ENCODE assay signal across 13 cellular contexts in the genomic region with DNA sequence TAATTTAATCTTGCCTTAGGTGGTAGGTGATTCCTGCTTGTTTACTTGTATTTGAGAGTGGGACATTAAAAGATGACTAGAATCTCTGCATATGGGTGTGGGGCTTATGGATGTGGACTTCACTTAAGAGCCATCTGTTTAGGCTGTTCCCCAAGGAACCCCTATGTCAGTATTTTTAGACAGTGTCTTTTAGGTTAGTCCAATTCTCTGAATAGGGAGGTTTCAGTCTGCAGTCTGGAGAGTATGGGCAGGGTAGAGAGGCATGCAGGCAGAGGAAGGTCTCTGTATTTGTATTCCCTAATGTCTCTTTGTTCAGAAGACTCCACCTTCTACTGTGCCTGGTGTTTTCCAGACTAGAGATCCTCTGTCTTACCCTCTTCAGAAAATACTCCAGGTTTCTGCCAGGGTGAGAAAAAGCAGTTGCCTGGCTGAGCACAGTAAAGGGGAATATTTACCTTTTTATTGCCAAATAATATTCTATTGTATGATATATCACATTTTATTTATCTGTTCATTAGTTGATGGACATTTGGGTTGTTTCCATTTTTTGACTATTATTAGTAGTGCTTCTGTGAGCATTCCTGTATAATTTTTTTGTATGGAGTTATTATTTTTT. TPM values are rescaled to one million over a fixed set of nuclear protein-coding genes. Genes with fewer than 3 reads are reported as not detected.
A peak's percentile ranks its signal among the peaks of the same experiment; 100 is the strongest.
DNase-seq lines count a peak whose midpoint lies in the region; ATAC-seq and TF ChIP-seq lines count a peak whose summit lies in the region.
"Had no signal": no experiment of that assay in that cellular context is flagged by ENCODE, and none has a peak within 500 bp of the region (broad histone marks: within the 10 kb centered on the region; RNA-seq: fewer than 3 reads in every experiment).

No MANE protein-coding gene starts in this region.

- TF ChIP-seq CTCF in NB4 (IDR thresholded peaks at IDR 0.05; ENCODE audit: low read depth, low read length), result no peak
- no peak for TF ChIP-seq CTCF in glutamatergic neuron (IDR thresholded peaks at IDR 0.05; ENCODE audit: partially characterized antibody, unreplicated experiment)
- no peak for TF ChIP-seq CTCF in osteocyte (IDR thresholded peaks at IDR 0.05)

- peaks cover 22% of the 10 kb centered on the region for H3K4me1 Mint-ChIP-seq in glutamatergic neuron (ENCODE audit: low read depth, unreplicated experiment)
- H3K4me1 Mint-ChIP-seq in osteocyte (ENCODE audit: unreplicated experiment), result peaks cover 1% of the 10 kb centered on the region

- H3K27me3 Mint-ChIP-seq in glutamatergic neuron (ENCODE audit: unreplicated experiment) (no peaks in the 10 kb centered on the region), osteocyte (ENCODE audit: unreplicated experiment) (no peaks in the 10 kb centered on the region)

- ATAC-seq in GM19395 (IDR thresholded peaks at IDR 0.05; ENCODE audit: unreplicated experiment), result peak; percentile 49
- no peak for ATAC-seq in GM18519 (IDR thresholded peaks at IDR 0.05; ENCODE audit: low FRiP score, unreplicated experiment)

- DNase-seq in DMS 273 (lab: John Stamatoyannopoulos, UW; ENCODE audit: unreplicated experiment), result peak; percentile 67
- DNase-seq in NB4 (ENCODE audit: low read depth), result peak; percentile 70
- DNase-seq in glutamatergic neuron, result no peak
- DNase-seq in osteocyte (ENCODE audit: extremely low spot score, unreplicated experiment), result no peak
- no peak for DNase-seq in cerebellum (ENCODE audit: low spot score)
- DNase-seq in NCI-H2196 treated with DMSO at 0.1 percent for 48 hours (lab: John Stamatoyannopoulos, UW; ENCODE audit: unreplicated experiment), result no peak
- DNase-seq: brain microvascular endothelial cell, DMS79 treated with DMSO at 0.1 percent for 48 hours, GM23248, KBM-7, midbrain had no signal

- H3K9me3 Mint-ChIP-seq in glutamatergic neuron (ENCODE audit: unreplicated experiment), result no peaks in the 10 kb centered on the region
- peaks cover 8% of the 10 kb centered on the region for H3K9me3 Mint-ChIP-seq in osteocyte (ENCODE audit: unreplicated experiment)

- TF ChIP-seq POLR2A in NB4 (IDR thresholded peaks at IDR 0.05; ENCODE audit: extremely low read depth, insufficient read length), result no peak

- H3K36me3 Mint-ChIP-seq in glutamatergic neuron (ENCODE audit: unreplicated experiment), result no peaks in the 10 kb centered on the region
- H3K36me3 Mint-ChIP-seq in osteocyte (ENCODE audit: unreplicated experiment), result peaks cover 9% of the 10 kb centered on the region

- H3K27ac Mint-ChIP-seq in glutamatergic neuron (ENCODE audit: unreplicated experiment) (peak overlapping the region; percentile 92), osteocyte (ENCODE audit: unreplicated experiment) (no peak overlapping the region)

- H3K4me3 Mint-ChIP-seq in glutamatergic neuron (ENCODE audit: unreplicated experiment), result peak overlapping the region; percentile 64
- no peak overlapping the region for H3K4me3 Mint-ChIP-seq in osteocyte (ENCODE audit: unreplicated experiment)

- H3K4me3 ChIP-seq in NB4 (ENCODE audit: low read depth, low read length), result peak overlapping the region; percentile 34
- H3K4me3 ChIP-seq: GM23248 had no signal

RNA-seq across cellular contexts. Expression of gene SLX4IP, which starts 19.1 kb away (rescaled TPM):
- total RNA-seq in glutamatergic neuron (ENCODE audit: unreplicated experiment) (7.9 TPM), osteocyte (5.4 and 6.0 TPM in 2 replicates), cerebellum (11.4 TPM)

RNA-seq across cellular contexts. Expression of gene MKKS, which starts 20.2 kb away (rescaled TPM):
- total RNA-seq in glutamatergic neuron (ENCODE audit: unreplicated experiment) (15.1 TPM), osteocyte (13.0 and 14.7 TPM in 2 replicates), cerebellum (21.5 TPM)

Comparison
In these comparisons a context has a peak if more than half of its experiments do, and no peak if none do; other contexts are left out.
1. DNase-seq: peak in DMS 273 (single experiment) and NB4 (single experiment); none in glutamatergic neuron (single experiment), osteocyte (single experiment), cerebellum (single experiment) and NCI-H2196 treated with DMSO at 0.1 percent for 48 hours (single experiment).